ENCODE assay signal across 8 cellular contexts in the genomic region with DNA sequence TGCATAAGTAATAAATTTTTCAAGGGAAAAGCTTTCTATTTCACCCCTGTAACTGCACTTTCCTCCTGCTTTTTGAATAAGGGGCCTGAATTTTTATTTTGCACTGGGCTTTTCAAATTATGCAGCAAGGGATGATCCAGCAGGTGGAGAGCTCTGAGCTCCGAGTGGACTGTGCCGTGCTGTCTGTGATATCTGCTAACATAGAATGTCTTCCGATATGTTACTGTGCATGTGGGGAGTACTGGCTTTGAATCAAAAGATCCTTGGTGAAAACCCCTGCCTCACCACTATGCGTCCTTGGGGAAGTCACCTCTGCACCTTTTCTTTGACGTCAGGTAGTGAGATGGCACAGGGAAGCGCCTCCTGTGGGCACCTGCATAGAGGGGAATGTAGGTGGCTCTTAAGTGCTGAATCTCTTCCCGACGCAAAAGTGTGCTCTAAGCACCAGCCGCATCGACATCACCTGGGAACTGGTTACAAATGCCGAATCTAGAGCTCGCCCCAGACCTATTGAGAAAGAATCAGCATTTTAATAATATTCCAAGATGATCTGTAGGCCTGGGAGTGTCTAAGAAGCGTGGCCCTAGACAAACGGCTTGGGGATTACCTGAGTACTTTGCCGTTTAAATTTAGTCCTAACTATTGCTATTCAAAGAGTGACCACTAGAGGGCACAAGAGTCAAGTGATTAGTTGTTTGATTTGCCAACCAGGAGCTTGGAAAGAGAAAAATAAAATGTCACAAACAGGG. TPM values are rescaled to one million over a fixed set of nuclear protein-coding genes. Genes with fewer than 3 reads are reported as not detected.
DNase-seq lines count a peak whose midpoint lies in the region; ATAC-seq and TF ChIP-seq lines count a peak whose summit lies in the region.

No MANE protein-coding gene starts in this region.

- no peak overlapping the region for H2BK15ac ChIP-seq in mesenchymal stem cell (ENCODE audit: low read depth, poor library complexity, severe bottlenecking)

- H3K27me3 Mint-ChIP-seq in activated CD8-positive, alpha-beta memory T cell treated with anti-CD3 and anti-CD28 coated beads, Interleukin-2, amount 10 ng/mL, durations not matched to agents 7 days and 5 days, result peaks cover 54% of the 10 kb centered on the region
- H3K27me3 Mint-ChIP-seq in effector memory CD8-positive, alpha-beta T cell, result peaks cover 13 to 60% of the 10 kb centered on the region in 2 donors

- no peaks in the 10 kb centered on the region for H3K36me3 Mint-ChIP-seq in activated CD8-positive, alpha-beta memory T cell treated with anti-CD3 and anti-CD28 coated beads, Interleukin-2, amount 10 ng/mL, durations not matched to agents 7 days and 5 days
- peaks cover 7% of the 10 kb centered on the region for H3K36me3 Mint-ChIP-seq in effector memory CD8-positive, alpha-beta T cell (ENCODE audit: insufficient read depth)

- H2AFZ ChIP-seq in mesenchymal stem cell (ENCODE audit: low read depth, low read length), result no peak overlapping the region

- no peak overlapping the region for H2BK12ac ChIP-seq in mesenchymal stem cell (ENCODE audit: low read length in 2 of 2)

- H2BK5ac ChIP-seq in mesenchymal stem cell (ENCODE audit: low read depth, low read length, poor library complexity, severe bottlenecking), result no peak overlapping the region

- no peak overlapping the region for H3K4me3 ChIP-seq in mesenchymal stem cell (ENCODE audit: insufficient read depth in 1 of 2, low read depth in 1 of 2, low read length in 2 of 2)

- no peaks in the 10 kb centered on the region for H3K79me1 ChIP-seq in mesenchymal stem cell (replicated peaks; ENCODE audit: low read length, poor library complexity, severe bottlenecking)

- no peak overlapping the region for H3K27ac Mint-ChIP-seq in activated CD8-positive, alpha-beta memory T cell treated with anti-CD3 and anti-CD28 coated beads, Interleukin-2, amount 10 ng/mL, durations not matched to agents 7 days and 5 days
- H3K27ac Mint-ChIP-seq in effector memory CD8-positive, alpha-beta T cell, result no peak overlapping the region

- CTCF ChIA-PET in activated CD8-positive, alpha-beta memory T cell treated with anti-CD3 and anti-CD28 coated beads, Interleukin-2, amount 10 ng/mL, durations not matched to agents 7 days and 5 days (lab: Charles Lee), result interaction anchor here (0.6 to 30.7 kb wide), 48 partner anchors 10 to 359 kb away, joined by 3 to 685 read pairs (median 4); partner anchors contain the start of genes JAKMIP1 and WFS1

- H2AK5ac ChIP-seq in mesenchymal stem cell (ENCODE audit: low read length, severe bottlenecking), result no peak overlapping the region

- H3K4me1 Mint-ChIP-seq in activated CD8-positive, alpha-beta memory T cell treated with anti-CD3 and anti-CD28 coated beads, Interleukin-2, amount 10 ng/mL, durations not matched to agents 7 days and 5 days, result peaks cover 5% of the 10 kb centered on the region
- H3K4me1 Mint-ChIP-seq in effector memory CD8-positive, alpha-beta T cell (ENCODE audit: low read depth in 2 of 2), result peaks cover 5 to 6% of the 10 kb centered on the region in 2 donors

- peak; percentile 63 for ATAC-seq in activated CD8-positive, alpha-beta memory T cell treated with anti-CD3 and anti-CD28 coated beads, Interleukin-2, amount 10 ng/mL, durations not matched to agents 7 days and 5 days
- peak; percentile 66 for ATAC-seq in effector memory CD8-positive, alpha-beta T cell (replicated peaks)
- ATAC-seq in HG03565 (IDR thresholded peaks at IDR 0.05; ENCODE audit: unreplicated experiment), result no peak
- no peak for ATAC-seq in HG02938 (IDR thresholded peaks at IDR 0.05; ENCODE audit: unreplicated experiment)

- peaks cover 51 to 77% of the 10 kb centered on the region in 2 experiments for H3K27me3 ChIP-seq in mesenchymal stem cell (ENCODE audit: control insufficient read depth in 1 of 2, insufficient read depth in 1 of 2, low read length in 2 of 2)

- no peak overlapping the region for H4K8ac ChIP-seq in mesenchymal stem cell (ENCODE audit: low read length)

- no peak overlapping the region for H2BK120ac ChIP-seq in mesenchymal stem cell (ENCODE audit: low read depth, low read length)

- no peak overlapping the region for H4K91ac ChIP-seq in mesenchymal stem cell (ENCODE audit: low read length)

- no peak overlapping the region for H3K4ac ChIP-seq in mesenchymal stem cell (ENCODE audit: low read depth in 1 of 2, low read length in 2 of 2)

- no peak overlapping the region for H3K14ac ChIP-seq in mesenchymal stem cell (ENCODE audit: low read length in 2 of 2)

- peaks cover 2% of the 10 kb centered on the region for H3K9me3 ChIP-seq in mesenchymal stem cell (ENCODE audit: control insufficient read depth, low read length)

- peak; percentile 83 for TF ChIP-seq CTCF in LNCAP (IDR thresholded peaks at IDR 0.05)

- H3K18ac ChIP-seq in mesenchymal stem cell (ENCODE audit: low read depth in 1 of 2, low read length in 2 of 2), result no peak overlapping the region

- H3K23ac ChIP-seq in mesenchymal stem cell (ENCODE audit: low read length in 2 of 2), result no peak overlapping the region

- 22% methylated on average over 13 of the region's 15 CpGs for WGBS in mesenchymal stem cell

- H3K9ac ChIP-seq in mesenchymal stem cell (ENCODE audit: low read length), result no peak overlapping the region

- no peak for DNase-seq in activated CD8-positive, alpha-beta memory T cell treated with anti-CD3 and anti-CD28 coated beads, Interleukin-2, amount 10 ng/mL, durations not matched to agents 7 days and 5 days
- no peak for DNase-seq in activated CD8-positive, alpha-beta memory T cell treated with anti-CD3 and anti-CD28 coated beads, Interleukin-2, amount 50 U/mL, for 48 hours
- DNase-seq in RPMI8226, result peak; percentile 68
- DNase-seq in effector memory CD8-positive, alpha-beta T cell, result peak; percentile 45 to 57 (median 46)
- DNase-seq in mesenchymal stem cell, result peak; percentile 66

- H3K9me3 Mint-ChIP-seq in activated CD8-positive, alpha-beta memory T cell treated with anti-CD3 and anti-CD28 coated beads, Interleukin-2, amount 10 ng/mL, durations not matched to agents 7 days and 5 days (ENCODE audit: low read depth), result no peaks in the 10 kb centered on the region
- no peaks in the 10 kb centered on the region for H3K9me3 Mint-ChIP-seq in effector memory CD8-positive, alpha-beta T cell

- no peak overlapping the region for H3K4me3 Mint-ChIP-seq in activated CD8-positive, alpha-beta memory T cell treated with anti-CD3 and anti-CD28 coated beads, Interleukin-2, amount 10 ng/mL, durations not matched to agents 7 days and 5 days
- H3K4me3 Mint-ChIP-seq in effector memory CD8-positive, alpha-beta T cell, result no peak overlapping the region

- H3K4me2 ChIP-seq in mesenchymal stem cell (ENCODE audit: low read length, poor library complexity, severe bottlenecking), result no peak overlapping the region

- no peaks in the 10 kb centered on the region for H3K36me3 ChIP-seq in mesenchymal stem cell (ENCODE audit: control insufficient read depth in 1 of 2, insufficient read depth in 2 of 2, low read depth in 1 of 2, low read length in 2 of 2)

- H3K27ac ChIP-seq in mesenchymal stem cell (ENCODE audit: low read length, poor library complexity, severe bottlenecking), result no peak overlapping the region

- H3K4me1 ChIP-seq in mesenchymal stem cell (ENCODE audit: control insufficient read depth, insufficient read depth, low read depth, low read length), result no peaks in the 10 kb centered on the region

RNA-seq across cellular contexts. Expression of gene WFS1, which starts 19.2 kb away (rescaled TPM):
- total RNA-seq in activated CD8-positive, alpha-beta memory T cell treated with anti-CD3 and anti-CD28 coated beads, Interleukin-2, amount 10 ng/mL, durations not matched to agents 7 days and 5 days, result 1 to 10 TPM; 1.8 to 2.2 TPM
- 34.5 TPM for polyA plus RNA-seq in mesenchymal stem cell (2013, experiment 1 of 2)
- 32.5 TPM for polyA plus RNA-seq in mesenchymal stem cell (2013, experiment 2 of 2)

RNA-seq across cellular contexts. Expression of gene JAKMIP1, which starts 50.1 kb away (rescaled TPM):
- 10 to 100 TPM; 41.7 to 57.8 TPM for total RNA-seq in activated CD8-positive, alpha-beta memory T cell treated with anti-CD3 and anti-CD28 coated beads, Interleukin-2, amount 10 ng/mL, durations not matched to agents 7 days and 5 days
- not detected for polyA plus RNA-seq in mesenchymal stem cell (2013, experiment 1 of 2)
- not detected for polyA plus RNA-seq in mesenchymal stem cell (2013, experiment 2 of 2)

Comparison
In these comparisons a context has a peak if more than half of its experiments do, and no peak if none do; other contexts are left out.
1. ATAC-seq: peak in activated CD8-positive, alpha-beta memory T cell treated with anti-CD3 and anti-CD28 coated beads, Interleukin-2, amount 10 ng/mL, durations not matched to agents 7 days and 5 days (single experiment) and effector memory CD8-positive, alpha-beta T cell (single experiment); none in HG03565 (single experiment) and HG02938 (single experiment).
2. DNase-seq: peak in RPMI8226 (single experiment), effector memory CD8-positive, alpha-beta T cell (3 of 3) and mesenchymal stem cell (single experiment); none in activated CD8-positive, alpha-beta memory T cell treated with anti-CD3 and anti-CD28 coated beads, Interleukin-2, amount 10 ng/mL, durations not matched to agents 7 days and 5 days (single experiment) and activated CD8-positive, alpha-beta memory T cell treated with anti-CD3 and anti-CD28 coated beads, Interleukin-2, amount 50 U/mL, for 48 hours (single experiment).